Comparison of ENCODE assay signal across 32 cellular contexts in genomic region chr9:68714416-68715180, GRCh38. TPM values are rescaled to one million over a fixed set of nuclear protein-coding genes. Genes with fewer than 3 reads are reported as not detected.
DNase-seq lines count a peak whose midpoint lies in the region; ATAC-seq and TF ChIP-seq lines count a peak whose summit lies in the region.
"Had no signal": no experiment of that assay in that cellular context is flagged by ENCODE, and none has a peak within 500 bp of the region (broad histone marks: within the 10 kb centered on the region; RNA-seq: fewer than 3 reads in every experiment).

No MANE protein-coding gene starts in this region.

- no peaks in the 10 kb centered on the region for H3K9me3 ChIP-seq in left ventricle myocardium inferior (replicated peaks)
- no peaks in the 10 kb centered on the region for H3K9me3 ChIP-seq in esophagus muscularis mucosa
- no peaks in the 10 kb centered on the region for H3K9me3 ChIP-seq in GM23248 (ENCODE audit: low read depth)
- H3K9me3 ChIP-seq: heart right ventricle, neutrophil, spleen, tibial artery had no signal

- no peaks in the 10 kb centered on the region for H3K79me2 ChIP-seq in GM23248 (ENCODE audit: insufficient read depth)

- no peak overlapping the region for H2AFZ ChIP-seq in GM23248

- intact Hi-C loops in left ventricle myocardium inferior (cut with micrococcal nuclease), result no loop called here
- intact Hi-C loops in left cardiac atrium (cut with DNase I), result no loop called here
- intact Hi-C loops in esophagus muscularis mucosa (cut with DNase I), result no loop called here

- 85% methylated on average over 4 of the region's 4 CpGs for WGBS in esophagus muscularis mucosa
- WGBS in GM23248 (ENCODE audit: low coverage in 1 of 2, low lambda C conversion rate in 2 of 2, missing lambda C conversion rate in 2 of 2), 2 experiments, result 36 to 39% methylated on average over 4 of the region's 4 CpGs

- TF ChIP-seq CTCF in left ventricle myocardium inferior (IDR thresholded peaks at IDR 0.05; ENCODE audit: borderline replicate concordance) (no peak), esophagus muscularis mucosa (IDR thresholded peaks at IDR 0.05) (no peak)

- H3K9ac ChIP-seq in GM23248, result no peak overlapping the region

- peaks cover 70% of the 10 kb centered on the region for H3K4me1 ChIP-seq in left ventricle myocardium inferior
- H3K4me1 ChIP-seq in esophagus muscularis mucosa, result peaks cover 0 to 6% (median 0%) of the 10 kb centered on the region in 4 donors
- H3K4me1 ChIP-seq in GM23248 (ENCODE audit: insufficient read depth), result no peaks in the 10 kb centered on the region
- H3K4me1 ChIP-seq: tibial artery had no signal

- H3K9me2 ChIP-seq in GM23248 (ENCODE audit: insufficient read depth), result 0 out of 2 replicates have a peak, but pooled peaks cover 2% of the 10 kb centered on the region

- in situ Hi-C loops in GM23248 (cut with MboI), result no loop called here

- no peak overlapping the region for H3K4me3 ChIP-seq in left ventricle myocardium inferior
- H3K4me3 ChIP-seq in esophagus muscularis mucosa, result no peak overlapping the region
- H3K4me3 ChIP-seq in GM23248, result no peak overlapping the region
- H3K4me3 ChIP-seq: heart right ventricle, spleen, tibial artery had no signal

- no peak for TF ChIP-seq EP300 in esophagus muscularis mucosa (IDR thresholded peaks at IDR 0.05)

- TF ChIP-seq POLR2A in esophagus muscularis mucosa (IDR thresholded peaks at IDR 0.05; ENCODE audit: low read depth), result no peak

- no peaks in the 10 kb centered on the region for H3F3A ChIP-seq in GM23248 (ENCODE audit: insufficient read depth)

- ATAC-seq in left cardiac atrium, result no peak
- no peak for ATAC-seq in HG02588 (IDR thresholded peaks at IDR 0.05; ENCODE audit: unreplicated experiment)
- no peak for ATAC-seq in HG03469 (IDR thresholded peaks at IDR 0.05; ENCODE audit: unreplicated experiment)
- ATAC-seq: activated T-cell treated with anti-CD3 and anti-CD28 coated beads, Interleukin-2, amount 50 U/mL, for 4 hours; WTC11 had no signal

- no peaks in the 10 kb centered on the region for H4K20me1 ChIP-seq in GM23248 (ENCODE audit: insufficient read depth)

- no peak overlapping the region for H3K4me2 ChIP-seq in GM23248 (ENCODE audit: unreplicated experiment)

- H3K36me3 ChIP-seq in left ventricle myocardium inferior (peaks cover 3% of the 10 kb centered on the region), esophagus muscularis mucosa (no peaks in the 10 kb centered on the region), GM23248 (ENCODE audit: low read depth) (no peaks in the 10 kb centered on the region)
- H3K36me3 ChIP-seq: heart right ventricle, neutrophil, spleen, tibial artery had no signal

- H3K27me3 ChIP-seq in left ventricle myocardium inferior (ENCODE audit: low read depth) (no peaks in the 10 kb centered on the region), esophagus muscularis mucosa (peaks cover 0 to 20% (median 2%) of the 10 kb centered on the region in 4 donors), GM23248 (replicated peaks; ENCODE audit: insufficient read depth) (peaks cover 5% of the 10 kb centered on the region)
- H3K27me3 ChIP-seq: neutrophil, tibial artery had no signal

- DNase-seq in left ventricle myocardium inferior (no peak), left cardiac atrium (no peak), esophagus muscularis mucosa (ENCODE audit: extremely low spot score) (peak; percentile 26), myocyte (ENCODE audit: low read depth) (peak; percentile 56), middle frontal gyrus (ENCODE audit: extremely low spot score, low spot score) (no peak), GM23248 (no peak)
- DNase-seq: activated CD4-positive, alpha-beta T cell treated with anti-CD3 and anti-CD28 coated beads, Interleukin-2, amount 10 ng/mL, durations not matched to agents 24 days and 14 days; activated gamma-delta T cell treated with Interleukin-2 at 50 U/mL for 16 hours; activated naive CD8-positive, alpha-beta T cell treated with anti-CD3 and anti-CD28 coated beads, Interleukin-2, amount 10 ng/mL, durations not matched to agents 7 days and 5 days; activated T-cell treated with anti-CD3 and anti-CD28 coated beads, Interleukin-2, amount 50 U/mL, for 4 hours; aorta; Calu3; DMS79; GF-D8; H7; heart right ventricle; KG1; NCI-H1417; NCI-H2081 treated with DMSO at 0.1 percent for 48 hours; NCI-H2227 treated with DMSO at 0.1 percent for 48 hours; NCI-H774; right cardiac atrium; SIG-M5; spleen; stimulated activated CD4-positive, alpha-beta T cell treated with anti-CD3 and anti-CD28 coated beads, Interleukin-2, amount 100 ng/mL, for 48 hours; tibial artery had no signal

- H3K27ac ChIP-seq in left ventricle myocardium inferior (replicated peaks) (peak overlapping the region; percentile 8), esophagus muscularis mucosa (replicated peaks in 1 of 4) (no peak overlapping the region), GM23248 (no peak overlapping the region)
- H3K27ac ChIP-seq: heart right ventricle, HL-60, neutrophil, spleen, tibial artery had no signal

RNA-seq across cellular contexts. Expression of gene PIP5K1B, which starts 9.6 kb away (rescaled TPM):
- 71.9 TPM for total RNA-seq in left ventricle myocardium inferior
- total RNA-seq in left cardiac atrium, result 10 to 100 TPM; 47.0 to 50.1 TPM
- 1 to 10 TPM in 3 of 4 donors, under 1 TPM in 1; 0.42 to 1.7 (median 1.2) TPM for total RNA-seq in esophagus muscularis mucosa
- 0.21 and 0.37 TPM in 2 replicates for total RNA-seq in myocyte
- polyA plus RNA-seq in myocyte (2012), result 0.06 TPM
- not detected in 2 replicates for total RNA-seq in GM23248 (2014; rRNA removed; shearing (Covaris generic))
- polyA plus RNA-seq in GM23248 (2016; fragmentation: Nextera tagmentation; extraction: Ambion mirVana), result not detected in 2 replicates
- total RNA-seq: A172 had no signal

Comparison
In these comparisons a context has a peak if more than half of its experiments do, and no peak if none do; other contexts are left out.
1. DNase-seq: peak in esophagus muscularis mucosa (single experiment) and myocyte (single experiment); none in left ventricle myocardium inferior (single experiment), left cardiac atrium (single experiment), middle frontal gyrus (single experiment) and GM23248 (single experiment).
2. RNA of gene PIP5K1B, which starts 9.6 kb away (total RNA-seq): 71.9 TPM in left ventricle myocardium inferior (single experiment) and 47.0 to 50.1 TPM in left cardiac atrium; 0.42 to 1.7 TPM in esophagus muscularis mucosa, 0.21 to 0.37 TPM in myocyte and not detected in GM23248; every median in the first group is over 10 times any median in the second.